ENCODE assay signal across 8 cellular contexts in genomic region chr6:34656378-34657036, GRCh38. TPM values are rescaled to one million over a fixed set of nuclear protein-coding genes. Genes with fewer than 3 reads are reported as not detected.
A peak's percentile ranks its signal among the peaks of the same experiment; 100 is the strongest.
DNase-seq lines count a peak whose midpoint lies in the region; ATAC-seq and TF ChIP-seq lines count a peak whose summit lies in the region.

No MANE protein-coding gene starts in this region.

- no peaks in the 10 kb centered on the region for H4K20me1 ChIP-seq in OCI-LY3 (ENCODE audit: insufficient read depth, low read length)

- H3K9me3 ChIP-seq in OCI-LY3 (ENCODE audit: insufficient read depth, low read length) (no peaks in the 10 kb centered on the region), body of pancreas (no peaks in the 10 kb centered on the region), stomach smooth muscle (ENCODE audit: control insufficient read depth in 2 of 2, low read length in 2 of 2) (no peaks in the 10 kb centered on the region)

- H3K36me3 ChIP-seq in OCI-LY3 (replicated peaks; ENCODE audit: low read depth, low read length) (peaks cover 27% of the 10 kb centered on the region), body of pancreas (replicated peaks in 1 of 2; ENCODE audit: insufficient read depth in 1 of 2, low read depth in 2 of 2) (peaks cover 0 to 6% of the 10 kb centered on the region in 2 donors), stomach smooth muscle (ENCODE audit: control insufficient read depth in 2 of 2, insufficient read depth in 2 of 2, low read length in 2 of 2) (peaks cover 0 to 2% of the 10 kb centered on the region in 2 donors)

- H3K79me2 ChIP-seq in OCI-LY3 (ENCODE audit: low read length): peaks cover 80% of the 10 kb centered on the region

- peak overlapping the region; percentile 72 for H3K9ac ChIP-seq in OCI-LY3 (ENCODE audit: low read length)
- peak overlapping the region; percentile 21 to 35 for H3K9ac ChIP-seq in stomach smooth muscle (ENCODE audit: low read length in 2 of 2)

- 36 to 45% methylated on average over 5 of the region's 5 CpGs for WGBS in body of pancreas, 2 donors

- H3K4me3 ChIP-seq in OCI-LY3 (ENCODE audit: low read length) (peak overlapping the region; percentile 66), body of pancreas (no peak overlapping the region), stomach smooth muscle (ENCODE audit: low read length in 2 of 2) (peak overlapping the region; percentile 68 to 72)

- H3K4me1 ChIP-seq in OCI-LY3 (ENCODE audit: low read length): peaks cover 66% of the 10 kb centered on the region
- peaks cover 45% of the 10 kb centered on the region for H3K4me1 ChIP-seq in body of pancreas
- peaks cover 15% of the 10 kb centered on the region for H3K4me1 ChIP-seq in stomach smooth muscle (ENCODE audit: control insufficient read depth, insufficient read depth, low read length)

- TF ChIP-seq POLR2A in body of pancreas (IDR thresholded peaks at IDR 0.05): no peak

- peak overlapping the region; percentile 77 for H3K4me2 ChIP-seq in OCI-LY3 (ENCODE audit: low read length)

- no peak overlapping the region for H2AFZ ChIP-seq in OCI-LY3 (ENCODE audit: low read depth, low read length)

- H3K27ac ChIP-seq in OCI-LY3 (ENCODE audit: low read length) (peak overlapping the region; percentile 93), body of pancreas (peak overlapping the region; percentile 86 to 94 (median 88)), layer of hippocampus (ENCODE audit: low read depth, low read length) (peak overlapping the region; percentile 93), stomach smooth muscle (ENCODE audit: low read length) (peak overlapping the region; percentile 84)

- intact Hi-C loops in body of pancreas (cut with DNase I): no loop called here

- TF ChIP-seq CTCF in OCI-LY3 (IDR thresholded peaks at IDR 0.05; ENCODE audit: low read depth, low read length) (no peak), body of pancreas (IDR thresholded peaks at IDR 0.05) (no peak)

- peak; percentile 85 for ATAC-seq in GM21360 (IDR thresholded peaks at IDR 0.05; ENCODE audit: unreplicated experiment)
- peak; percentile 90 for ATAC-seq in HG03558 (IDR thresholded peaks at IDR 0.05; ENCODE audit: extremely low read depth, unreplicated experiment)
- no peak for ATAC-seq in body of pancreas

- DNase-seq in GF-D8 (lab: John Stamatoyannopoulos, UW) (peak; percentile 53), body of pancreas (peak; percentile 30 to 76 (median 52)), UCSD-AML1 (lab: John Stamatoyannopoulos, UW; ENCODE audit: unreplicated experiment) (no peak)

- H3K27me3 ChIP-seq in OCI-LY3 (ENCODE audit: low read depth, low read length) (no peaks in the 10 kb centered on the region), body of pancreas (no peaks in the 10 kb centered on the region), layer of hippocampus (ENCODE audit: control insufficient read depth, insufficient read depth, low read length) (no peaks in the 10 kb centered on the region), stomach smooth muscle (ENCODE audit: control insufficient read depth in 1 of 2, insufficient read depth in 2 of 2, low read length in 2 of 2) (no peaks in the 10 kb centered on the region)

RNA-seq across cellular contexts. Expression of gene ILRUN, which starts 40.1 kb away (rescaled TPM):
- 10 to 100 TPM; 24.6 to 32.6 TPM for total RNA-seq in body of pancreas

Comparison
In these comparisons a context has a peak if more than half of its experiments do, and no peak if none do; other contexts are left out.
1. H3K4me3 ChIP-seq: peak in OCI-LY3 (single experiment) and stomach smooth muscle (2 of 2); none in body of pancreas (0 of 2).
2. Peak in every context shown above with its lines, with median percentiles within 50 percentile points of each other: H3K27ac ChIP-seq.